21 cellular contexts compared by ENCODE assay signal in genomic region chr1:225853441-225853840, GRCh38. TPM values are rescaled to one million over a fixed set of nuclear protein-coding genes. Genes with fewer than 3 reads are reported as not detected.
"Had no signal": no experiment of that assay in that cellular context is flagged by ENCODE, and none has a peak within 500 bp of the region (broad histone marks: within the 10 kb centered on the region; RNA-seq: fewer than 3 reads in every experiment).

No MANE protein-coding gene starts in this region.

- ATAC-seq: activated CD8-positive, alpha-beta T cell treated with anti-CD3 and anti-CD28 coated beads for 36 hours; left lobe of liver; pancreas; SK-N-SH treated with all-trans-retinoic acid at 6 μM for 48 hours; stimulated activated naive B cell treated with anti-CD40 and anti-IgM and Interleukin-4, amounts not matched to agents 10 μg/mL and 1 μg/mL and 100 μg/mL, for 72 hours had no signal

- DNase-seq: activated CD4-positive, alpha-beta T cell treated with anti-CD3 and anti-CD28 coated beads, Interleukin-2, amount 10 ng/mL, durations not matched to agents 24 days and 14 days; activated CD8-positive, alpha-beta T cell treated with anti-CD3 and anti-CD28 coated beads for 36 hours; activated effector memory CD4-positive, alpha-beta T cell treated with anti-CD3 and anti-CD28 coated beads, Interleukin-2, amount 50 U/mL, for 16 hours; activated naive CD8-positive, alpha-beta T cell treated with anti-CD3 and anti-CD28 coated beads for 36 hours; activated T-cell treated with anti-CD3 and anti-CD28 coated beads, Interleukin-2, amount 50 U/mL, for 1 hour; amniotic stem cell; foreskin melanocyte; glutamatergic neuron; kidney; sigmoid colon; stimulated activated CD4-positive, alpha-beta T cell treated with anti-CD3 and anti-CD28 coated beads, Interleukin-4, amount 100 ng/mL, for 24 hours; stimulated activated naive B cell treated with anti-CD40 and anti-IgM and Interleukin-4, amounts not matched to agents 10 μg/mL and 1 μg/mL and 100 μg/mL, for 72 hours; T-helper 1 cell; T1000; uterus had no signal

- H3K4me3 ChIP-seq: pancreas, sigmoid colon, tibial nerve, uterus had no signal

- H3K9me3 Mint-ChIP-seq: activated CD4-positive, alpha-beta T cell treated with anti-CD3 and anti-CD28 coated beads, Interleukin-2, amount 10 ng/mL, durations not matched to agents 24 days and 14 days; activated CD8-positive, alpha-beta T cell treated with anti-CD3 and anti-CD28 coated beads for 36 hours had no signal

- H3K9me3 ChIP-seq: pancreas, sigmoid colon, tibial nerve, uterus had no signal

- H3K27ac Mint-ChIP-seq: activated CD4-positive, alpha-beta T cell treated with anti-CD3 and anti-CD28 coated beads, Interleukin-2, amount 10 ng/mL, durations not matched to agents 24 days and 14 days; activated naive CD8-positive, alpha-beta T cell treated with anti-CD3 and anti-CD28 coated beads for 36 hours; stimulated activated naive B cell treated with anti-CD40 and anti-IgM and Interleukin-4, amounts not matched to agents 10 μg/mL and 1 μg/mL and 100 μg/mL, for 72 hours had no signal

- H3K4me3 Mint-ChIP-seq: activated CD4-positive, alpha-beta T cell treated with anti-CD3 and anti-CD28 coated beads, Interleukin-2, amount 10 ng/mL, durations not matched to agents 24 days and 14 days; activated CD8-positive, alpha-beta T cell treated with anti-CD3 and anti-CD28 coated beads for 36 hours; activated naive CD8-positive, alpha-beta T cell treated with anti-CD3 and anti-CD28 coated beads for 36 hours; stimulated activated naive B cell treated with anti-CD40 and anti-IgM and Interleukin-4, amounts not matched to agents 10 μg/mL and 1 μg/mL and 100 μg/mL, for 72 hours had no signal

- H3K36me3 ChIP-seq: uterus had no signal

- H3K27me3 Mint-ChIP-seq: activated CD4-positive, alpha-beta T cell treated with anti-CD3 and anti-CD28 coated beads, Interleukin-2, amount 10 ng/mL, durations not matched to agents 24 days and 14 days; activated CD8-positive, alpha-beta T cell treated with anti-CD3 and anti-CD28 coated beads for 36 hours; activated naive CD8-positive, alpha-beta T cell treated with anti-CD3 and anti-CD28 coated beads for 36 hours; stimulated activated naive B cell treated with anti-CD40 and anti-IgM and Interleukin-4, amounts not matched to agents 10 μg/mL and 1 μg/mL and 100 μg/mL, for 72 hours had no signal

- H3K27me3 ChIP-seq: pancreas, sigmoid colon, tibial nerve, uterus had no signal

- H3K27ac ChIP-seq: pancreas, sigmoid colon, tibial nerve had no signal

- H3K4me1 ChIP-seq: uterus had no signal

RNA-seq across cellular contexts. Expression of gene LEFTY1, which starts 35.5 kb away (rescaled TPM):
- total RNA-seq: activated CD4-positive, alpha-beta T cell treated with anti-CD3 and anti-CD28 coated beads, Interleukin-2, amount 10 ng/mL, durations not matched to agents 24 days and 14 days; cardiac septum; epithelial cell of proximal tubule; sigmoid colon had no signal
